Comparison of ENCODE assay signal across 21 cellular contexts in genomic region chr10:53536322-53536721, GRCh38.
"Had no signal": no experiment of that assay in that cellular context is flagged by ENCODE, and none has a peak within 500 bp of the region (broad histone marks: within the 10 kb centered on the region; RNA-seq: fewer than 3 reads in every experiment).

No MANE protein-coding gene starts in this region.

- H3K4me3 ChIP-seq: coronary artery, heart left ventricle, lower lobe of right lung, sigmoid colon, smooth muscle cell, vagina had no signal

- H3K36me3 ChIP-seq: heart left ventricle, lower lobe of right lung, sigmoid colon, vagina had no signal

- H3K4me2 ChIP-seq: smooth muscle cell had no signal

- H3K4me1 ChIP-seq: heart left ventricle, lower lobe of right lung, sigmoid colon, vagina had no signal

- H3K9me3 ChIP-seq: heart left ventricle, lower lobe of right lung, sigmoid colon, vagina had no signal

- H3K27me3 ChIP-seq: heart left ventricle, sigmoid colon, vagina had no signal

- ATAC-seq: heart left ventricle; lower lobe of right lung; naive thymus-derived CD4-positive, alpha-beta T cell; stimulated activated naive B cell treated with anti-CD40 and anti-IgM and Interleukin-4, amounts not matched to agents 10 μg/mL and 1 μg/mL and 100 μg/mL, for 72 hours had no signal

- DNase-seq: activated CD4-positive, alpha-beta T cell treated with anti-CD3 and anti-CD28 coated beads for 1 hour; activated CD4-positive, alpha-beta T cell treated with anti-CD3 and anti-CD28 coated beads, Interleukin-2, amount 50 U/mL, for 4 hours; activated CD8-positive, alpha-beta memory T cell treated with anti-CD3 and anti-CD28 coated beads, Interleukin-2, amount 50 U/mL, for 48 hours; activated naive CD4-positive, alpha-beta T cell treated with Interleukin-2 at 50 U/mL for 16 hours; activated naive CD8-positive, alpha-beta T cell treated with anti-CD3 and anti-CD28 coated beads, Interleukin-2, amount 10 ng/mL, durations not matched to agents 7 days and 5 days; activated T-cell treated with anti-CD3 and anti-CD28 coated beads, Interleukin-2, amount 50 U/mL, for 48 hours; amniotic stem cell; cerebellar nuclear complex; heart left ventricle; kidney; lower lobe of right lung; naive thymus-derived CD4-positive, alpha-beta T cell; retina; sigmoid colon; stimulated activated CD4-positive, alpha-beta T cell treated with anti-CD3 and anti-CD28 coated beads, Interleukin-15, amount 100 ng/mL, for 24 hours; stimulated activated CD8-positive, alpha-beta memory T cell treated with anti-CD3 and anti-CD28 coated beads, Interleukin-4, amount 100 ng/mL, for 48 hours; stimulated activated naive B cell treated with anti-CD40 and anti-IgM and Interleukin-4, amounts not matched to agents 10 μg/mL and 1 μg/mL and 100 μg/mL, for 72 hours; trophoblast cell had no signal

- H3K27ac ChIP-seq: coronary artery, heart left ventricle, lower lobe of right lung, sigmoid colon, vagina had no signal
